Comparison of ENCODE assay signal across 14 cellular contexts in genomic region chr7:150385240-150385830, GRCh38. TPM values are rescaled to one million over a fixed set of nuclear protein-coding genes. Genes with fewer than 3 reads are reported as not detected.
DNase-seq lines count a peak whose midpoint lies in the region; TF ChIP-seq lines count a peak whose summit lies in the region.
"Had no signal": no experiment of that assay in that cellular context is flagged by ENCODE, and none has a peak within 500 bp of the region (broad histone marks: within the 10 kb centered on the region; RNA-seq: fewer than 3 reads in every experiment).

No MANE protein-coding gene starts in this region.

- no peak overlapping the region for H3K4me3 Mint-ChIP-seq in endodermal cell
- H3K4me3 Mint-ChIP-seq: activated CD4-positive, alpha-beta memory T cell treated with anti-CD3 and anti-CD28 coated beads, Interleukin-2, amount 10 ng/mL, durations not matched to agents 7 days and 5 days had no signal

- H3K27me3 Mint-ChIP-seq in endodermal cell (ENCODE audit: insufficient read depth): no peaks in the 10 kb centered on the region
- H3K27me3 Mint-ChIP-seq: activated CD4-positive, alpha-beta memory T cell treated with anti-CD3 and anti-CD28 coated beads, Interleukin-2, amount 10 ng/mL, durations not matched to agents 7 days and 5 days; naive thymus-derived CD8-positive, alpha-beta T cell had no signal

- H3K27ac Mint-ChIP-seq in endodermal cell: no peak overlapping the region
- H3K27ac Mint-ChIP-seq: activated CD4-positive, alpha-beta memory T cell treated with anti-CD3 and anti-CD28 coated beads, Interleukin-2, amount 10 ng/mL, durations not matched to agents 7 days and 5 days; naive thymus-derived CD8-positive, alpha-beta T cell had no signal

- H3K4me1 Mint-ChIP-seq in endodermal cell: peaks cover 41% of the 10 kb centered on the region

- no peaks in the 10 kb centered on the region for H3K9me3 Mint-ChIP-seq in endodermal cell
- H3K9me3 Mint-ChIP-seq: activated CD4-positive, alpha-beta memory T cell treated with anti-CD3 and anti-CD28 coated beads, Interleukin-2, amount 10 ng/mL, durations not matched to agents 7 days and 5 days; naive thymus-derived CD8-positive, alpha-beta T cell had no signal

- H3K79me2 ChIP-seq in KMS-11 (ENCODE audit: insufficient read depth, low read depth): 0 out of 2 replicates have a peak, but pooled peaks cover 7% of the 10 kb centered on the region

- peak; percentile 76 for DNase-seq in NCI-H69 (lab: John Stamatoyannopoulos, UW)
- peak; percentile 46 for DNase-seq in endodermal cell
- peak; percentile 48 for DNase-seq in retina
- no peak for DNase-seq in GM19238 (ENCODE audit: insufficient read length, low spot score)
- no peak for DNase-seq in NCI-H446 (lab: John Stamatoyannopoulos, UW)
- DNase-seq in GM10266 (ENCODE audit: extremely low spot score): no peak
- DNase-seq: activated CD4-positive, alpha-beta memory T cell treated with anti-CD3 and anti-CD28 coated beads, Interleukin-2, amount 10 ng/mL, durations not matched to agents 7 days and 5 days; activated gamma-delta T cell; stomach; T-helper 9 cell had no signal

- no peaks in the 10 kb centered on the region for H4K20me1 ChIP-seq in KMS-11 (ENCODE audit: insufficient read depth)

- peak overlapping the region; percentile 15; the same call in 1 of the 2 replicates for H3K27ac ChIP-seq in KMS-11
- peak overlapping the region; percentile 68 for H3K27ac ChIP-seq in endodermal cell (ENCODE audit: low read depth, low read length)
- H3K27ac ChIP-seq: stomach had no signal

- no peaks in the 10 kb centered on the region for H3K9me3 ChIP-seq in endodermal cell (ENCODE audit: control insufficient read depth, low read length)
- H3K9me3 ChIP-seq: stomach had no signal

- 89 to 92% methylated on average over 14 to 15 of the region's 15 CpGs for WGBS in endodermal cell (ENCODE audit: insufficient coverage in 1 of 2, insufficient read length in 1 of 2), 2 experiments

- TF ChIP-seq CTCF in KMS-11 (conservative IDR thresholded peaks at IDR 0.05; ENCODE audit: low read depth, low read length): no peak
- no peak for TF ChIP-seq CTCF in endodermal cell (conservative IDR thresholded peaks at IDR 0.05)
- no peak for TF ChIP-seq CTCF in GM10266 (IDR thresholded peaks at IDR 0.05; ENCODE audit: control insufficient read depth, insufficient read depth, low read depth, missing control alignments)

- H3K4me1 ChIP-seq in KMS-11 (ENCODE audit: low read depth, poor library complexity, severe bottlenecking) (peaks cover 48% of the 10 kb centered on the region), endodermal cell (ENCODE audit: control insufficient read depth, insufficient read depth, low read length) (peaks cover 14% of the 10 kb centered on the region)

- H3K36me3 ChIP-seq in KMS-11 (ENCODE audit: insufficient read depth): no peaks in the 10 kb centered on the region
- peaks cover 6% of the 10 kb centered on the region for H3K36me3 ChIP-seq in endodermal cell (ENCODE audit: control insufficient read depth, insufficient read depth, low read length)

- peak overlapping the region; percentile 10; the same call in 1 of the 2 replicates for H3K9ac ChIP-seq in KMS-11
- H3K9ac ChIP-seq in endodermal cell (ENCODE audit: extremely low read depth, low read length, poor library complexity, severe bottlenecking): peak overlapping the region; percentile 18

- H3K4me2 ChIP-seq in KMS-11: peak overlapping the region; percentile 30; the same call in 1 of the 2 replicates

- H3K27me3 ChIP-seq in KMS-11 (ENCODE audit: insufficient read depth, low read depth) (no peaks in the 10 kb centered on the region), endodermal cell (ENCODE audit: control insufficient read depth, insufficient read depth, low read length, poor library complexity, severe bottlenecking) (no peaks in the 10 kb centered on the region)
- H3K27me3 ChIP-seq: stomach had no signal

- no peak overlapping the region for H2AFZ ChIP-seq in KMS-11 (ENCODE audit: low read depth)

- H3K36me3 Mint-ChIP-seq in endodermal cell (ENCODE audit: low read depth): peaks cover 21% of the 10 kb centered on the region

- no peak overlapping the region for H3K4me3 ChIP-seq in KMS-11 (IDR thresholded peaks at IDR 0.05; ENCODE audit: insufficient read depth, low read depth, low read length)
- H3K4me3 ChIP-seq in endodermal cell (ENCODE audit: low read length): no peak overlapping the region
- H3K4me3 ChIP-seq: stomach had no signal

RNA-seq across cellular contexts. Expression of gene ZNF775, which starts 6.2 kb away (rescaled TPM):
- 10 to 100 TPM in 1 of 2 donors, 1 to 10 TPM in 1; 10.0 to 11.3 TPM for total RNA-seq in endodermal cell
- 18.8 TPM for polyA plus RNA-seq in endodermal cell (2013, experiment 1 of 2)
- 17.2 TPM for polyA plus RNA-seq in endodermal cell (2013, experiment 2 of 2)

RNA-seq across cellular contexts. Expression of gene REPIN1, which starts 16.7 kb away (rescaled TPM):
- total RNA-seq in endodermal cell: 10 to 100 TPM; 85.4 to 94.4 TPM
- 136 TPM for polyA plus RNA-seq in endodermal cell (2013, experiment 1 of 2)
- polyA plus RNA-seq in endodermal cell (2013, experiment 2 of 2): 119 TPM

RNA-seq across cellular contexts. Expression of gene RARRES2, which starts 43.9 kb away (rescaled TPM):
- 10 to 100 TPM; 32.2 to 48.2 TPM for total RNA-seq in endodermal cell
- polyA plus RNA-seq in endodermal cell (2013, experiment 1 of 2): 31.3 TPM
- 24.1 TPM for polyA plus RNA-seq in endodermal cell (2013, experiment 2 of 2)
- total RNA-seq: activated CD4-positive, alpha-beta memory T cell treated with anti-CD3 and anti-CD28 coated beads, Interleukin-2, amount 10 ng/mL, durations not matched to agents 7 days and 5 days; glomerular endothelial cell; NCI-H460 had no signal
- polyA plus RNA-seq: naive thymus-derived CD8-positive, alpha-beta T cell had no signal

Comparison
In these comparisons a context has a peak if more than half of its experiments do, and no peak if none do; other contexts are left out.
1. DNase-seq: peak in NCI-H69 (single experiment), endodermal cell (single experiment) and retina (single experiment); none in GM19238 (single experiment), NCI-H446 (0 of 2) and GM10266 (single experiment).